Comparison of ENCODE assay signal across 2 cellular contexts in genomic region chr1:86447198-86447790, GRCh38.
TF ChIP-seq lines count a peak whose summit lies in the region.

No MANE protein-coding gene starts in this region.

TF ChIP-seq in HepG2, 621 proteins besides CTCF, POLR2A, EP300 and RAD21:
- TF ChIP-seq MAFF (IDR thresholded peaks at IDR 0.05; ENCODE audit: low read depth, low read length) (peak; percentile 49; the same call in 1 of the 2 replicates), ARID5B (CRISPR knock-in tag; IDR thresholded peaks at IDR 0.05) (no peak), MAFK (conservative IDR thresholded peaks at IDR 0.05 in 1 of 2, IDR thresholded peaks at IDR 0.05 in 1 of 2; ENCODE audit: low read length in 2 of 2) (peak in 1 of 2 experiments; percentile 73; a peak in 3 of 4 replicates)

TF ChIP-seq in GM23338, 12 proteins besides CTCF, POLR2A, EP300 and RAD21:
- TF ChIP-seq EZH2phosphoT487 (IDR thresholded peaks at IDR 0.05; ENCODE audit: unreplicated experiment) (no peak), JUNB (IDR thresholded peaks at IDR 0.05; ENCODE audit: unreplicated experiment) (no peak), ETS1 (IDR thresholded peaks at IDR 0.05) (no peak), CREB1 (CRISPR knock-in tag; IDR thresholded peaks at IDR 0.05; ENCODE audit: low read depth) (no peak), EZH2 (IDR thresholded peaks at IDR 0.05; ENCODE audit: low read depth, unreplicated experiment) (no peak), ZNF114 (CRISPR knock-in tag; IDR thresholded peaks at IDR 0.05) (no peak), ZNF462 (CRISPR knock-in tag; IDR thresholded peaks at IDR 0.05) (no peak), ZNF331 (CRISPR knock-in tag; IDR thresholded peaks at IDR 0.05; ENCODE audit: low read depth) (no peak), POLR2AphosphoS5 (IDR thresholded peaks at IDR 0.05; ENCODE audit: low read depth) (no peak), NANOG (IDR thresholded peaks at IDR 0.05; ENCODE audit: borderline replicate concordance) (no peak), REST (IDR thresholded peaks at IDR 0.05; ENCODE audit: unreplicated experiment) (no peak), STAT1 (IDR thresholded peaks at IDR 0.05; ENCODE audit: unreplicated experiment) (no peak)
